19 cellular contexts compared by ENCODE assay signal in the genomic region with DNA sequence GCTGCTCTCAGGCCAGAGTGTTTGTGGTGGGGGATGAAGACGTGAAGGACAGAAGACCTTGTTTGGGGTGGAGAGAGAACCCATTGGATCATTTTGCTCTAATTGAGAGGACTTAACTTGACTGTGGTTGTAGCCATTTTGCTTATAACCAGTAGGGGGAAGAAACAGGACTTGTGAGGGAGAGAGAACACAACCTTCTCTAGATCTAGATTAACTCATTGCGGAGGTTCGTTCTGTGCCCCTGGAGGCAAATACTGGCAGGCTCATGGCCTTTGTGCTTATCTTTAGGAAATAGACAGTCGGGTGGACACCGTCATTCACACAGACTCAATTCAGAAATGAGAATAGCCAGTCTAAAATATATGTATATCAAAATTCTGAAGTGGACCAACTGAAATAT.
"Had no signal": no experiment of that assay in that cellular context is flagged by ENCODE, and none has a peak within 500 bp of the region (broad histone marks: within the 10 kb centered on the region; RNA-seq: fewer than 3 reads in every experiment).

No MANE protein-coding gene starts in this region.

- H3K4me1 Mint-ChIP-seq: activated T-helper 17 cell treated with anti-CD3 and anti-CD28 coated beads, Interleukin-2, amount 50 U/mL, for 72 hours; naive thymus-derived CD4-positive, alpha-beta T cell; stimulated activated naive B cell treated with anti-CD40 and anti-IgM and Interleukin-4, amounts not matched to agents 10 μg/mL and 1 μg/mL and 100 μg/mL, for 72 hours had no signal

- H3K9me3 ChIP-seq: heart left ventricle, left lung, tibial artery had no signal

- H3K27ac Mint-ChIP-seq: activated T-helper 17 cell treated with anti-CD3 and anti-CD28 coated beads, Interleukin-2, amount 50 U/mL, for 72 hours; stimulated activated naive B cell treated with anti-CD40 and anti-IgM and Interleukin-4, amounts not matched to agents 10 μg/mL and 1 μg/mL and 100 μg/mL, for 72 hours; T-helper 2 cell treated with Interferon-gamma antibody and Interleukin-4, amounts not matched to agents 5 μg/mL and 100 μg/mL, for 36 hours had no signal

- H3K4me1 ChIP-seq: left lung, tibial artery had no signal

- H3K36me3 ChIP-seq: heart left ventricle, left lung, tibial artery had no signal

- H3K9me3 Mint-ChIP-seq: activated T-helper 17 cell treated with anti-CD3 and anti-CD28 coated beads, Interleukin-2, amount 50 U/mL, for 72 hours; T-helper 2 cell treated with Interferon-gamma antibody and Interleukin-4, amounts not matched to agents 5 μg/mL and 100 μg/mL, for 36 hours had no signal

- H3K4me3 ChIP-seq: heart left ventricle, left lung, skin epidermis, tibial artery had no signal

- H3K27me3 ChIP-seq: heart left ventricle, left lung, tibial artery had no signal

- H3K27ac ChIP-seq: heart left ventricle, left lung, skin epidermis, tibial artery had no signal

- H3K36me3 Mint-ChIP-seq: naive thymus-derived CD4-positive, alpha-beta T cell; stimulated activated naive B cell treated with anti-CD40 and anti-IgM and Interleukin-4, amounts not matched to agents 10 μg/mL and 1 μg/mL and 100 μg/mL, for 72 hours had no signal

- H3K4me3 Mint-ChIP-seq: activated T-helper 17 cell treated with anti-CD3 and anti-CD28 coated beads, Interleukin-2, amount 50 U/mL, for 72 hours; naive thymus-derived CD4-positive, alpha-beta T cell; stimulated activated naive B cell treated with anti-CD40 and anti-IgM and Interleukin-4, amounts not matched to agents 10 μg/mL and 1 μg/mL and 100 μg/mL, for 72 hours; T-helper 2 cell treated with Interferon-gamma antibody and Interleukin-4, amounts not matched to agents 5 μg/mL and 100 μg/mL, for 36 hours had no signal

- DNase-seq: activated CD4-positive, alpha-beta T cell treated with anti-CD3 and anti-CD28 coated beads, Interleukin-2, amount 50 U/mL, for 48 hours; activated naive CD4-positive, alpha-beta T cell treated with Interleukin-2 at 50 U/mL for 16 hours; anterior cingulate cortex; cerebellar nuclear complex; effector CD8-positive, alpha-beta T cell; foreskin melanocyte; heart left ventricle; islet precursor cell; left lung; mammary epithelial cell; naive thymus-derived CD4-positive, alpha-beta T cell; posterior cingulate gyrus; stimulated activated CD4-positive, alpha-beta T cell treated with anti-CD3 and anti-CD28 coated beads, Interleukin-15, amount 100 ng/mL, for 24 hours; stimulated activated CD4-positive, alpha-beta T cell treated with anti-CD3 and anti-CD28 coated beads, Interleukin-4, amount 100 ng/mL, for 1 hour; stimulated activated naive B cell treated with anti-CD40 and anti-IgM and Interleukin-4, amounts not matched to agents 10 μg/mL and 1 μg/mL and 100 μg/mL, for 72 hours; tibial artery had no signal
